8 cellular contexts compared by ENCODE assay signal in genomic region chr3:124761250-124761796, GRCh38. TPM values are rescaled to one million over a fixed set of nuclear protein-coding genes. Genes with fewer than 3 reads are reported as not detected.
DNase-seq lines count a peak whose midpoint lies in the region; ATAC-seq and TF ChIP-seq lines count a peak whose summit lies in the region.

No MANE protein-coding gene starts in this region.

- H3K27ac ChIP-seq in OCI-LY7 (ENCODE audit: low read depth, low read length, poor library complexity, severe bottlenecking) = no peak overlapping the region
- H3K27ac ChIP-seq in esophagus (ENCODE audit: low read depth in 2 of 2, low read length in 1 of 2) = peak overlapping the region; percentile 2 to 26
- H3K27ac ChIP-seq in naive thymus-derived CD4-positive, alpha-beta T cell (ENCODE audit: low read depth, low read length) = no peak overlapping the region

- ATAC-seq in naive thymus-derived CD4-positive, alpha-beta T cell = peak; percentile 92
- ATAC-seq in GM18861 (IDR thresholded peaks at IDR 0.05; ENCODE audit: unreplicated experiment) = no peak

- no TSS peak for BruUV-seq in OCI-LY7 (replicated peaks; lab: Mats Ljungman, UMichigan)

- H3K4me3 Mint-ChIP-seq in naive thymus-derived CD4-positive, alpha-beta T cell = peak overlapping the region in 9 of 10 donors; percentile 16 to 84 (median 72)

- peak overlapping the region; percentile 61; the same call in 1 of the 2 replicates for H2AFZ ChIP-seq in OCI-LY7 (ENCODE audit: low read length)

- no peaks in the 10 kb centered on the region for H3K79me2 ChIP-seq in OCI-LY7 (ENCODE audit: insufficient read depth, low read depth, low read length)

- H3K4me1 ChIP-seq in OCI-LY7 (ENCODE audit: insufficient read depth, low read length, poor library complexity, severe bottlenecking) (no peaks in the 10 kb centered on the region), esophagus (ENCODE audit: control insufficient read depth in 2 of 2, insufficient read depth in 2 of 2, low read length in 1 of 2) (peaks cover 2% of the 10 kb centered on the region in 2 donors)
- H3K4me1 ChIP-seq in naive thymus-derived CD4-positive, alpha-beta T cell (ENCODE audit: control insufficient read depth in 2 of 2, insufficient read depth in 2 of 2, low read length in 2 of 2) = no peaks in the 10 kb centered on the region

- no peaks in the 10 kb centered on the region for H3K27me3 ChIP-seq in esophagus (ENCODE audit: control insufficient read depth in 1 of 2, insufficient read depth in 2 of 2, low read length in 2 of 2)
- no peaks in the 10 kb centered on the region for H3K27me3 ChIP-seq in naive thymus-derived CD4-positive, alpha-beta T cell (ENCODE audit: control insufficient read depth in 2 of 2, insufficient read depth in 2 of 2, low read length in 2 of 2)

- no peaks in the 10 kb centered on the region for H3K9me3 ChIP-seq in OCI-LY7 (ENCODE audit: low read length)
- no peaks in the 10 kb centered on the region for H3K9me3 ChIP-seq in esophagus (ENCODE audit: control insufficient read depth in 2 of 2, insufficient read depth in 1 of 2, low read depth in 1 of 2, low read length in 1 of 2)
- H3K9me3 ChIP-seq in naive thymus-derived CD4-positive, alpha-beta T cell (ENCODE audit: control insufficient read depth in 2 of 3, low read length in 3 of 3) = no peaks in the 10 kb centered on the region

- WGBS in esophagus, 2 donors = 8 to 11% methylated on average over 15 of the region's 15 CpGs

- H3K4me1 Mint-ChIP-seq in naive thymus-derived CD4-positive, alpha-beta T cell = peaks cover 0 to 7% (median 5%) of the 10 kb centered on the region in 7 donors

- H3K4me2 ChIP-seq in OCI-LY7 (ENCODE audit: low read length) = peak overlapping the region; percentile 46; the same call in 1 of the 2 replicates

- no peak overlapping the region for H3K4me3 ChIP-seq in OCI-LY7 (ENCODE audit: low read depth, low read length, poor library complexity, severe bottlenecking)
- no peak overlapping the region for H3K4me3 ChIP-seq in esophagus (ENCODE audit: low read depth in 1 of 2, low read length in 2 of 2)
- H3K4me3 ChIP-seq in naive thymus-derived CD4-positive, alpha-beta T cell (ENCODE audit: low read length) = no peak overlapping the region

- intact Hi-C loops in OCI-LY7 (cut with micrococcal nuclease; ENCODE audit: unreplicated experiment) = loop anchor here (2.0 to 10.0 kb wide), 3 partner anchors 139 to 823 kb away; no protein-coding TSS in a partner anchor
- intact Hi-C loops in naive thymus-derived CD4-positive, alpha-beta T cell (cut with micrococcal nuclease) = loop anchor here (1.0 to 10.0 kb wide), 9 partner anchors 74 to 826 kb away; no protein-coding TSS in a partner anchor

- DNase-seq in EL = peak; percentile 82
- peak; percentile 82 for DNase-seq in HuH-7.5 (ENCODE audit: low spot score)
- peak; percentile 65 for DNase-seq in OCI-LY7 (ENCODE audit: low spot score)
- peak; percentile 67 for DNase-seq in activated T-cell treated with anti-CD3 and anti-CD28 coated beads for 24 hours (ENCODE audit: low read depth)
- DNase-seq in naive thymus-derived CD4-positive, alpha-beta T cell = peak; percentile 52 to 76 (median 68)
- peak; percentile 37 to 71 for DNase-seq in stimulated activated CD8-positive, alpha-beta memory T cell treated with anti-CD3 and anti-CD28 coated beads, Interleukin-7, amount 100 ng/mL, for 1 hour (ENCODE audit: low read depth in 2 of 2)

- CTCF ChIA-PET in OCI-LY7 (lab: Charles Lee; ENCODE audit: unreplicated experiment) = no interaction called here
- CTCF ChIA-PET in naive thymus-derived CD4-positive, alpha-beta T cell (lab: Charles Lee) = interaction anchor here (0.6 to 4.9 kb wide), 17 partner anchors 9 to 824 kb away, joined by 3 to 73 read pairs (median 3); partner anchors contain the start of gene MUC13

- POLR2A ChIA-PET in OCI-LY7 (lab: Charles Lee) = interaction anchor here (0.6 to 0.8 kb wide), 4 partner anchors 9 to 372 kb away, joined by 3 read pairs; no protein-coding TSS in a partner anchor
- POLR2A ChIA-PET in naive thymus-derived CD4-positive, alpha-beta T cell (lab: Charles Lee) = interaction anchor here (1.0 to 1.1 kb wide), 2 partner anchors 28 to 138 kb away, joined by 3 to 5 read pairs; no protein-coding TSS in a partner anchor

- H3K36me3 ChIP-seq in OCI-LY7 (ENCODE audit: insufficient read depth, low read length) (no peaks in the 10 kb centered on the region), esophagus (ENCODE audit: control insufficient read depth in 2 of 2, insufficient read depth in 2 of 2, low read length in 1 of 2) (peaks cover 18 to 32% of the 10 kb centered on the region in 2 donors)
- H3K36me3 ChIP-seq in naive thymus-derived CD4-positive, alpha-beta T cell (ENCODE audit: control insufficient read depth in 2 of 3, insufficient read depth in 3 of 3, low read length in 3 of 3) = no peaks in the 10 kb centered on the region

- TF ChIP-seq CTCF in OCI-LY7 (conservative IDR thresholded peaks at IDR 0.05; ENCODE audit: low read length) = peak; percentile 94

- H3K9me2 ChIP-seq in OCI-LY7 (ENCODE audit: insufficient read depth, low read length) = no peaks in the 10 kb centered on the region

- no peaks in the 10 kb centered on the region for H3K36me3 Mint-ChIP-seq in naive thymus-derived CD4-positive, alpha-beta T cell

- H3K27me3 Mint-ChIP-seq in naive thymus-derived CD4-positive, alpha-beta T cell = peaks cover 0 to 1% (median 0%) of the 10 kb centered on the region in 5 donors

- peak overlapping the region in 3 of 9 donors; percentile 5 to 92 (median 65) for H3K27ac Mint-ChIP-seq in naive thymus-derived CD4-positive, alpha-beta T cell

- H3K9me3 Mint-ChIP-seq in naive thymus-derived CD4-positive, alpha-beta T cell = no peaks in the 10 kb centered on the region

- H4K20me1 ChIP-seq in OCI-LY7 (ENCODE audit: insufficient read depth, low read length) = no peaks in the 10 kb centered on the region

RNA-seq across cellular contexts. Expression of gene UMPS, which starts 31.1 kb away (rescaled TPM):
- 24.8 and 34.9 TPM in 2 replicates for total RNA-seq in OCI-LY7 (2014; rRNA removed; shearing (Covaris generic))
- 29.3 and 62.7 TPM in 2 replicates for total RNA-seq in OCI-LY7 (2022)
- 10 to 100 TPM in 1 of 2 donors, 1 to 10 TPM in 1; 9.9 to 26.1 TPM for polyA plus RNA-seq in esophagus
- 10 to 100 TPM; 13.2 to 34.8 (median 24.8) TPM for total RNA-seq in naive thymus-derived CD4-positive, alpha-beta T cell
- polyA plus RNA-seq in naive thymus-derived CD4-positive, alpha-beta T cell = 10 to 100 TPM; 22.8 to 41.8 TPM

Comparison
In these comparisons a context has a peak if more than half of its experiments do, and no peak if none do; other contexts are left out.
1. H3K27ac ChIP-seq: peak in esophagus (2 of 2); none in OCI-LY7 (single experiment) and naive thymus-derived CD4-positive, alpha-beta T cell (single experiment).
2. Peak in every context shown above with its lines, with median percentiles within 50 percentile points of each other: DNase-seq.